1 cellular context compared by ENCODE assay signal in the genomic region with DNA sequence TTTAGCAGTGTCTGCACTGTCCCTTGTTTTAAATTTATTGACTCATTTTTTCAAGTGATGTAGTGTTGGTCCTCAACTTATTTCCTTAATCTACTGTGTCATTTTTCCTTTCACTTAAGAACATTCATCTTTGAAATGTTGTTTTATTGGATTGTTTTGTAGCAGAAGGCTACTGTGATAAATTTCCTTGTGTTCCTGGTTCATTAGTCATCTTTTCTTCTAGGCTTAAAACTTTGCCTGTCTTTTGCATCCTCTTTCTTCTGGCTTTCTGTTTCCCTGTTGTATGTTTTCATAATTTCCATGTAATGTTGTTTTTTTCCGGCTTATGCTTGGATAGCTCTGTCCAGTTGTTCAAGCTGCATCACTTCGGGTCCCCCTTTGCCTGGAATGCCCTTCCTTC.
TF ChIP-seq lines count a peak whose summit lies in the region.

No MANE protein-coding gene starts in this region.

TF ChIP-seq in H1, 55 proteins besides CTCF, POLR2A, EP300 and RAD21 (continued from another document):
- no peak for TF ChIP-seq ASH2L (IDR thresholded peaks at IDR 0.05; ENCODE audit: low read length)
- TF ChIP-seq CHD2 (IDR thresholded peaks at IDR 0.05; ENCODE audit: low read length) = no peak
- no peak for TF ChIP-seq FOSL1 (IDR thresholded peaks at IDR 0.05; ENCODE audit: insufficient read depth, low read depth, low read length)
- TF ChIP-seq, protein P1, sequence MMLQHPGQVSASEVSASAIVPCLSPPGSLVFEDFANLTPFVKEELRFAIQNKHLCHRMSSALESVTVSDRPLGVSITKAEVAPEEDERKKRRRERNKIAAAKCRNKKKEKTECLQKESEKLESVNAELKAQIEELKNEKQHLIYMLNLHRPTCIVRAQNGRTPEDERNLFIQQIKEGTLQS (IDR thresholded peaks at IDR 0.05; ENCODE audit: insufficient read depth, low read depth, low read length) = no peak
- no peak for TF ChIP-seq RBBP5 (IDR thresholded peaks at IDR 0.05; ENCODE audit: borderline replicate concordance, low read depth, low read length)
- no peak for TF ChIP-seq PHF8 (conservative IDR thresholded peaks at IDR 0.05; ENCODE audit: low read depth, low read length)
- TF ChIP-seq, protein P2, sequence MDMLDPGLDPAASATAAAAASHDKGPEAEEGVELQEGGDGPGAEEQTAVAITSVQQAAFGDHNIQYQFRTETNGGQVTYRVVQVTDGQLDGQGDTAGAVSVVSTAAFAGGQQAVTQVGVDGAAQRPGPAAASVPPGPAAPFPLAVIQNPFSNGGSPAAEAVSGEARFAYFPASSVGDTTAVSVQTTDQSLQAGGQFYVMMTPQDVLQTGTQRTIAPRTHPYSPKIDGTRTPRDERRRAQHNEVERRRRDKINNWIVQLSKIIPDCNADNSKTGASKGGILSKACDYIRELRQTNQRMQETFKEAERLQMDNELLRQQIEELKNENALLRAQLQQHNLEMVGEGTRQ (IDR thresholded peaks at IDR 0.05; ENCODE audit: low read length) = no peak
- no peak for TF ChIP-seq SIN3A (conservative IDR thresholded peaks at IDR 0.05 in 1 of 2, IDR thresholded peaks at IDR 0.05 in 1 of 2; ENCODE audit: low read depth in 1 of 2, low read length in 2 of 2)
- no peak for TF ChIP-seq SAP30 (IDR thresholded peaks at IDR 0.05; ENCODE audit: insufficient read depth, insufficient replicate concordance, low read length)
- no peak for TF ChIP-seq SUZ12 (IDR thresholded peaks at IDR 0.05; ENCODE audit: low read length)
